6 cellular contexts compared by ENCODE assay signal in the genomic region with DNA sequence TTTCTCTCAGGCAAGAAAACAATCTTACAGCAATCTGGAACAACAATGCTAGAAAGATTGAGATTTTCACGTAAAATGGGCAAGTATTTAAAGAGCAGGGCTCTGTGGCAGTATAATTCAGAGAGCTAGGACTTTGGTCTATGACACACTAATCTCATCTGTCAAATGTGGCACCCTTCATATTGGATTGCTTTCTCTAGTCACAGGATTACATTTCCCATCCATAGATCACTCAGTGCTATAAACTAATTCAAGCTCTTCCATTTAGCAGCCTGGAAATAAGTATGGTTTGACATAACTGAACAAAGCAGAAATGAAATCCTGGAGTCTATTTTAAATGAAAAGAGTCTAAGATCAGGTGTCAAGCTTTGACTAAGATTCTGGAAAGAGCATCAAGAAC.
"Had no signal": no experiment of that assay in that cellular context is flagged by ENCODE, and none has a peak within 500 bp of the region (broad histone marks: within the 10 kb centered on the region; RNA-seq: fewer than 3 reads in every experiment).

No MANE protein-coding gene starts in this region.

- H3K4me3 ChIP-seq: K562 had no signal

- DNase-seq: IMR-90, KBM-7 had no signal

- FAIRE-seq: HepG2, HTR-8/SVneo, K562 had no signal

- ATAC-seq: HepG2, K562 had no signal

- H3K27ac ChIP-seq: HL-60 had no signal
